Comparison of ENCODE assay signal across 14 cellular contexts in the genomic region with DNA sequence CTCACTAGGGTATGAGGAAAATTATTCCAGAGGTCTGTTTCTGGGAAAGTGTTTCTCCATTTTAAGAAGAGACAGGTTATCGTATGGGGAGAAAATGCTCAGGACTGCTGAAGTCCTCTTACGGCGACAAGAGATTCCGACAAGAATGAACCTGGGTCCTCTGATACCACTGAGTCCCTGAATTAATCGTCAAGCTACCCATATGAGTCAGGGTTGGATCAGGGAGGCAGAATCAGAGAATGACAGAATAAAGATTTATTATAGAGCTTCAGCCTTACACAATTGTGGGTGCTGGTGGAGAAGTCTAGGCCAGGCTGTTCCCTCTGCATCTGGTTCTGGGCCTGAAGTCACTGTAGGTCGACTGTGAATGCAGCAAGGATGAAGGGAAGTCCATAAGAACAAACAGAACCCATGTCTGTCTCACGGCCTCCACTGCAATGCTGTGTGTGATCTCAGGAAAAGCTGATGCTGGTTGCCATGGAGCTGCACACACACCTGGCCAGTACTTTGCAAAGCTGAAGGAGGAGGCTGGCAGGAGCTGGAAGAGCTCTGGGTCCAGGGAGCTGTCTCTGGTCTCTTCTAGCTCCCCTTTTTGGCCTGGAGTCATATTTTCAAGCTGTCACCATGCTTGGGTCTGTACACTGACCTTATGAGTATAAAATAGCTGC.
"Had no signal": no experiment of that assay in that cellular context is flagged by ENCODE, and none has a peak within 500 bp of the region (broad histone marks: within the 10 kb centered on the region; RNA-seq: fewer than 3 reads in every experiment).

No MANE protein-coding gene starts in this region.

- H3K27me3 Mint-ChIP-seq: activated T-helper 17 cell treated with anti-CD3 and anti-CD28 coated beads, Interleukin-2, amount 50 U/mL, for 72 hours; progenitor cell of endocrine pancreas had no signal

- H3K4me3 Mint-ChIP-seq: activated T-helper 17 cell treated with anti-CD3 and anti-CD28 coated beads, Interleukin-2, amount 50 U/mL, for 72 hours; immature natural killer cell; nephron had no signal

- H3K4me1 Mint-ChIP-seq: activated T-helper 17 cell treated with anti-CD3 and anti-CD28 coated beads, Interleukin-2, amount 50 U/mL, for 72 hours; immature natural killer cell; nephron had no signal

- ATAC-seq: activated T-helper 17 cell treated with anti-CD3 and anti-CD28 coated beads, Interleukin-2, amount 50 U/mL, for 72 hours; gastrocnemius medialis; heart left ventricle; stimulated activated naive CD8-positive, alpha-beta T cell treated with anti-CD3 and anti-CD28 coated beads, Interleukin-15, Interleukin-2, amounts not matched to agents 100 U/mL and 50 U/mL, for 24 hours had no signal

- DNase-seq: activated CD4-positive, CD25-positive, alpha-beta regulatory T cell treated with anti-CD3 and anti-CD28 coated beads, Interleukin-2, amount 50 U/mL, for 72 hours; activated naive CD4-positive, alpha-beta T cell treated with Interleukin-2 at 50 U/mL for 16 hours; dermis blood vessel endothelial cell; gastrocnemius medialis; heart left ventricle; immature natural killer cell; mesendoderm; right cardiac atrium; stimulated activated CD4-positive, alpha-beta T cell treated with anti-CD3 and anti-CD28 coated beads, Interleukin-4, amount 100 ng/mL, for 24 hours; stimulated activated naive CD8-positive, alpha-beta T cell treated with anti-CD3 and anti-CD28 coated beads, Interleukin-15, Interleukin-2, amounts not matched to agents 100 U/mL and 50 U/mL, for 24 hours; transverse colon had no signal

- H3K27ac Mint-ChIP-seq: activated T-helper 17 cell treated with anti-CD3 and anti-CD28 coated beads, Interleukin-2, amount 50 U/mL, for 72 hours; immature natural killer cell; nephron; progenitor cell of endocrine pancreas had no signal

- H3K36me3 Mint-ChIP-seq: immature natural killer cell had no signal

- H3K9me3 Mint-ChIP-seq: activated T-helper 17 cell treated with anti-CD3 and anti-CD28 coated beads, Interleukin-2, amount 50 U/mL, for 72 hours; immature natural killer cell; nephron had no signal
